Comparison of ENCODE assay signal across 1 cellular context in the genomic region with DNA sequence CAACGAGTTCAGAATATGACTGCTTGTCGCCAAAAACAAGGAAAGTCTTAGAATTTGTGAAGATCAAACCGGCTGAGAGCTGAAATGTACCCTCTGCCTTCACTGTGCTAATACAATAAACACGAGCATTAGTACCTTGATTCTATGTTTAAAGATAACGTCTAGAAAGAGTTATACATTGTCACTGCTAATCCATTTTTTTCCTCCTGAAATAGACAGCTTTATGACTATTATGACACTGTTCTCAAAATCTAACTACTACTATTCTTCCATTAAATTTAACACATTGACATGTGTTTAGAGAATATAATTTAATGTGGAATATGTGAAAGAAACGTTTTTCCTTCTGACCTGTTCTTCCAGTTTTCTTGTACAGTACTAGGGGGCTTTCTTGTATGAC.
TF ChIP-seq lines count a peak whose summit lies in the region.

No MANE protein-coding gene starts in this region.

TF ChIP-seq in neural cell, 6 proteins besides CTCF, POLR2A, EP300 and RAD21:
- TF ChIP-seq, protein P1, sequence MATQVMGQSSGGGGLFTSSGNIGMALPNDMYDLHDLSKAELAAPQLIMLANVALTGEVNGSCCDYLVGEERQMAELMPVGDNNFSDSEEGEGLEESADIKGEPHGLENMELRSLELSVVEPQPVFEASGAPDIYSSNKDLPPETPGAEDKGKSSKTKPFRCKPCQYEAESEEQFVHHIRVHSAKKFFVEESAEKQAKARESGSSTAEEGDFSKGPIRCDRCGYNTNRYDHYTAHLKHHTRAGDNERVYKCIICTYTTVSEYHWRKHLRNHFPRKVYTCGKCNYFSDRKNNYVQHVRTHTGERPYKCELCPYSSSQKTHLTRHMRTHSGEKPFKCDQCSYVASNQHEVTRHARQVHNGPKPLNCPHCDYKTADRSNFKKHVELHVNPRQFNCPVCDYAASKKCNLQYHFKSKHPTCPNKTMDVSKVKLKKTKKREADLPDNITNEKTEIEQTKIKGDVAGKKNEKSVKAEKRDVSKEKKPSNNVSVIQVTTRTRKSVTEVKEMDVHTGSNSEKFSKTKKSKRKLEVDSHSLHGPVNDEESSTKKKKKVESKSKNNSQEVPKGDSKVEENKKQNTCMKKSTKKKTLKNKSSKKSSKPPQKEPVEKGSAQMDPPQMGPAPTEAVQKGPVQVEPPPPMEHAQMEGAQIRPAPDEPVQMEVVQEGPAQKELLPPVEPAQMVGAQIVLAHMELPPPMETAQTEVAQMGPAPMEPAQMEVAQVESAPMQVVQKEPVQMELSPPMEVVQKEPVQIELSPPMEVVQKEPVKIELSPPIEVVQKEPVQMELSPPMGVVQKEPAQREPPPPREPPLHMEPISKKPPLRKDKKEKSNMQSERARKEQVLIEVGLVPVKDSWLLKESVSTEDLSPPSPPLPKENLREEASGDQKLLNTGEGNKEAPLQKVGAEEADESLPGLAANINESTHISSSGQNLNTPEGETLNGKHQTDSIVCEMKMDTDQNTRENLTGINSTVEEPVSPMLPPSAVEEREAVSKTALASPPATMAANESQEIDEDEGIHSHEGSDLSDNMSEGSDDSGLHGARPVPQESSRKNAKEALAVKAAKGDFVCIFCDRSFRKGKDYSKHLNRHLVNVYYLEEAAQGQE (IDR thresholded peaks at IDR 0.05; ENCODE audit: borderline replicate concordance): peak; percentile 23
- TF ChIP-seq POLR2AphosphoS5 (IDR thresholded peaks at IDR 0.05): peak; percentile 98
- no peak for TF ChIP-seq TAF1 (IDR thresholded peaks at IDR 0.05; ENCODE audit: low read depth)
